Comparison of ENCODE assay signal across 1 cellular context in the genomic region with DNA sequence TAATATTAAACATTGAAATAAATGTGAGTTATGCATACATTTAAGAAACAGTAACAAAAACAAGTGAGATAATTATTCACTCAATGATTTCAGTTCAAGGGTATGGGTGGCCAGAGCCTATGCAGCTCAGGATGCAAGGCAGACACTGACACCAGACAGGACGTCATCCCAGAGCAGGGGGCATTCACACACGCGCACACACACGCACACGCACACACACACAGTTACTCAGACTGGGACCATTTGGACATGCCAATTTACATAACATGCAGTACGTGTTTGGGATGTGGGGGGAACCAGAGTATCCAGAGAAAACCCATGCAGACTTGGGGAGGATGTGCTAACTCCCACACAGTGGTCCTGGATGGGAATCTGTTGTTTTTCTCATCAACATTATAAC.
TF ChIP-seq lines count a peak whose summit lies in the region.

No MANE protein-coding gene starts in this region.

TF ChIP-seq in HEK293T, 16 proteins besides CTCF, POLR2A, EP300 and RAD21 (continued from another document):
- no peak for TF ChIP-seq ZNF384 (IDR thresholded peaks at IDR 0.05)
- no peak for TF ChIP-seq FOXK2 (IDR thresholded peaks at IDR 0.05)
